Comparison of ENCODE assay signal across 19 cellular contexts in the genomic region with DNA sequence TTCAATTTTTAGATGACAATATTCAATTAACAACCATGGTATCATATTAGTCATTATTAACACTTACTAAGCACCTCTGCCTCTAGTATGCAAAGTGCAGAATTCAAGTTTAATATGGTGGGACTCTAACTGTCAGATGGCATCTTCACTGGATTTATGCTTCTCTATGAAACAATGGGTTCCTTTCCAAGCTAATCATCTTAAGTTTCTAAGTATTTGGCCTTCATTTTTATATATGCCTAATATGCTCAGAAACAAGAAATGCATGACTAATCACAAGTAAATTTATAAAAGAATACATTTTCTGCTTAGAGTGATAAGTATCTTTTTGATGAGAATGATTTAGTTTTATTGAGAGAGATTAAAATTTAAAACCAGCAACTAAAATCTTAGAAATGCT.
DNase-seq lines count a peak whose midpoint lies in the region; ATAC-seq and TF ChIP-seq lines count a peak whose summit lies in the region.
"Had no signal": no experiment of that assay in that cellular context is flagged by ENCODE, and none has a peak within 500 bp of the region (broad histone marks: within the 10 kb centered on the region; RNA-seq: fewer than 3 reads in every experiment).

No MANE protein-coding gene starts in this region.

- no peak overlapping the region for H3K4me2 ChIP-seq in osteoblast (ENCODE audit: insufficient read depth, low read length)

- H4K20me1 ChIP-seq in osteoblast (ENCODE audit: insufficient read depth, low read length), result no peaks in the 10 kb centered on the region

- peaks cover 50% of the 10 kb centered on the region for H3K79me2 ChIP-seq in osteoblast (ENCODE audit: insufficient read depth, low read length)

- H3K27ac Mint-ChIP-seq in activated T-cell treated with anti-CD3 and anti-CD28 coated beads, Interleukin-2, amount 50 U/mL, for 24 hours, result peak overlapping the region; percentile 95
- H3K27ac Mint-ChIP-seq in HFFc6, result peak overlapping the region; percentile 95
- peak overlapping the region; percentile 83 for H3K27ac Mint-ChIP-seq in activated naive CD8-positive, alpha-beta T cell treated with anti-CD3 and anti-CD28 coated beads for 36 hours

- DNase-seq in activated T-cell treated with anti-CD3 and anti-CD28 coated beads, Interleukin-2, amount 50 U/mL, for 24 hours, result no peak
- DNase-seq in activated T-cell treated with anti-CD3 and anti-CD28 coated beads for 4 hours (no peak), HFFc6 (no peak), osteoblast (ENCODE audit: insufficient read length, low spot score, missing footprints) (no peak), NCI-H446 treated with DMSO at 0.1 percent for 48 hours (lab: John Stamatoyannopoulos, UW) (no peak)
- DNase-seq in activated naive CD8-positive, alpha-beta T cell treated with anti-CD3 and anti-CD28 coated beads for 36 hours, result no peak
- DNase-seq: C1 segment of cervical spinal cord, COR-L47, DMS153, KBM-7, NCI-H1436, NCI-H2029 treated with DMSO at 0.1 percent for 48 hours, NCI-H2171 treated with DMSO at 0.1 percent for 48 hours, NCI-H510A, NCI-H774, RPMI8226, SIG-M5 had no signal

- no peak overlapping the region for H2AFZ ChIP-seq in osteoblast (ENCODE audit: low read length)

- no peak overlapping the region for H3K4me3 ChIP-seq in osteoblast (ENCODE audit: insufficient read depth, low read length)

- no peaks in the 10 kb centered on the region for H3K27me3 ChIP-seq in osteoblast (ENCODE audit: insufficient read depth, low read length)

- peak overlapping the region; percentile 83 for H3K27ac ChIP-seq in osteoblast (ENCODE audit: low read depth, low read length)

- H3K4me1 Mint-ChIP-seq in activated T-cell treated with anti-CD3 and anti-CD28 coated beads, Interleukin-2, amount 50 U/mL, for 24 hours (ENCODE audit: low read depth), result peaks cover 95% of the 10 kb centered on the region
- H3K4me1 Mint-ChIP-seq in HFFc6 (ENCODE audit: low read depth), result peaks cover 68% of the 10 kb centered on the region
- H3K4me1 Mint-ChIP-seq in activated naive CD8-positive, alpha-beta T cell treated with anti-CD3 and anti-CD28 coated beads for 36 hours, result peaks cover 83% of the 10 kb centered on the region

- H3K4me3 Mint-ChIP-seq in activated T-cell treated with anti-CD3 and anti-CD28 coated beads, Interleukin-2, amount 50 U/mL, for 24 hours, result no peak overlapping the region
- H3K4me3 Mint-ChIP-seq in HFFc6, result no peak overlapping the region
- no peak overlapping the region for H3K4me3 Mint-ChIP-seq in activated naive CD8-positive, alpha-beta T cell treated with anti-CD3 and anti-CD28 coated beads for 36 hours

- H3K9me3 Mint-ChIP-seq in activated T-cell treated with anti-CD3 and anti-CD28 coated beads, Interleukin-2, amount 50 U/mL, for 24 hours, result peaks cover 8% of the 10 kb centered on the region
- H3K9me3 Mint-ChIP-seq in HFFc6, result no peaks in the 10 kb centered on the region
- peaks cover 9% of the 10 kb centered on the region for H3K9me3 Mint-ChIP-seq in activated naive CD8-positive, alpha-beta T cell treated with anti-CD3 and anti-CD28 coated beads for 36 hours

- H3K4me1 ChIP-seq in osteoblast (ENCODE audit: insufficient read depth, low read length), result peaks cover 30% of the 10 kb centered on the region

- TF ChIP-seq CTCF in HFFc6 (IDR thresholded peaks at IDR 0.05) (no peak), osteoblast (IDR thresholded peaks at IDR 0.05; ENCODE audit: extremely low read depth, low read depth, low read length) (no peak)

- no peaks in the 10 kb centered on the region for H3K36me3 ChIP-seq in osteoblast (ENCODE audit: insufficient read depth, low read length)

- no peaks in the 10 kb centered on the region for H3K9me3 ChIP-seq in osteoblast (ENCODE audit: low read depth, low read length)

- no peaks in the 10 kb centered on the region for H3K27me3 Mint-ChIP-seq in activated T-cell treated with anti-CD3 and anti-CD28 coated beads, Interleukin-2, amount 50 U/mL, for 24 hours
- no peaks in the 10 kb centered on the region for H3K27me3 Mint-ChIP-seq in HFFc6 (ENCODE audit: insufficient read depth)
- no peaks in the 10 kb centered on the region for H3K27me3 Mint-ChIP-seq in activated naive CD8-positive, alpha-beta T cell treated with anti-CD3 and anti-CD28 coated beads for 36 hours

- ATAC-seq in GM21576 (IDR thresholded peaks at IDR 0.05; ENCODE audit: unreplicated experiment) (no peak), HG02938 (IDR thresholded peaks at IDR 0.05; ENCODE audit: unreplicated experiment) (no peak)

- H3K36me3 Mint-ChIP-seq in activated T-cell treated with anti-CD3 and anti-CD28 coated beads, Interleukin-2, amount 50 U/mL, for 24 hours (ENCODE audit: low read depth), result peaks cover 56% of the 10 kb centered on the region
- peaks cover 21% of the 10 kb centered on the region for H3K36me3 Mint-ChIP-seq in HFFc6 (ENCODE audit: low read depth)
- peaks cover 61% of the 10 kb centered on the region for H3K36me3 Mint-ChIP-seq in activated naive CD8-positive, alpha-beta T cell treated with anti-CD3 and anti-CD28 coated beads for 36 hours
